ENCODE assay signal across 8 cellular contexts in genomic region chr1:34929497-34929852, GRCh38. TPM values are rescaled to one million over a fixed set of nuclear protein-coding genes. Genes with fewer than 3 reads are reported as not detected.
DNase-seq lines count a peak whose midpoint lies in the region; ATAC-seq lines count a peak whose summit lies in the region.

A gene with protein sequence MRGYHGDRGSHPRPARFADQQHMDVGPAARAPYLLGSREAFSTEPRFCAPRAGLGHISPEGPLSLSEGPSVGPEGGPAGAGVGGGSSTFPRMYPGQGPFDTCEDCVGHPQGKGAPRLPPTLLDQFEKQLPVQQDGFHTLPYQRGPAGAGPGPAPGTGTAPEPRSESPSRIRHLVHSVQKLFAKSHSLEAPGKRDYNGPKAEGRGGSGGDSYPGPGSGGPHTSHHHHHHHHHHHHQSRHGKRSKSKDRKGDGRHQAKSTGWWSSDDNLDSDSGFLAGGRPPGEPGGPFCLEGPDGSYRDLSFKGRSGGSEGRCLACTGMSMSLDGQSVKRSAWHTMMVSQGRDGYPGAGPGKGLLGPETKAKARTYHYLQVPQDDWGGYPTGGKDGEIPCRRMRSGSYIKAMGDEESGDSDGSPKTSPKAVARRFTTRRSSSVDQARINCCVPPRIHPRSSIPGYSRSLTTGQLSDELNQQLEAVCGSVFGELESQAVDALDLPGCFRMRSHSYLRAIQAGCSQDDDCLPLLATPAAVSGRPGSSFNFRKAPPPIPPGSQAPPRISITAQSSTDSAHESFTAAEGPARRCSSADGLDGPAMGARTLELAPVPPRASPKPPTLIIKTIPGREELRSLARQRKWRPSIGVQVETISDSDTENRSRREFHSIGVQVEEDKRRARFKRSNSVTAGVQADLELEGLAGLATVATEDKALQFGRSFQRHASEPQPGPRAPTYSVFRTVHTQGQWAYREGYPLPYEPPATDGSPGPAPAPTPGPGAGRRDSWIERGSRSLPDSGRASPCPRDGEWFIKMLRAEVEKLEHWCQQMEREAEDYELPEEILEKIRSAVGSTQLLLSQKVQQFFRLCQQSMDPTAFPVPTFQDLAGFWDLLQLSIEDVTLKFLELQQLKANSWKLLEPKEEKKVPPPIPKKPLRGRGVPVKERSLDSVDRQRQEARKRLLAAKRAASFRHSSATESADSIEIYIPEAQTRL (minus strand): TSS chr1:34929650. CDS start chr1:34905383, 24,267 bp downstream.

- H3K27ac ChIP-seq in CD4-positive, CD25-positive, alpha-beta regulatory T cell (ENCODE audit: insufficient read depth, low read length, poor library complexity, severe bottlenecking), result no peak within 1 kb of the TSS

- H3K27me3 ChIP-seq in CD4-positive, CD25-positive, alpha-beta regulatory T cell (ENCODE audit: control insufficient read depth, insufficient read depth, low read length), result peaks cover 20% of the 10 kb centered on the region

- H3K4me3 ChIP-seq in CD4-positive, CD25-positive, alpha-beta regulatory T cell (ENCODE audit: low read depth, low read length), result peak within 1 kb of the TSS; percentile 62

- peaks cover 3% of the 10 kb centered on the region for H3K36me3 Mint-ChIP-seq in CD4-positive, CD25-positive, alpha-beta regulatory T cell
- no peaks in the 10 kb centered on the region for H3K36me3 Mint-ChIP-seq in activated naive CD8-positive, alpha-beta T cell
- peaks cover 2% of the 10 kb centered on the region for H3K36me3 Mint-ChIP-seq in memory B cell

- peak within 1 kb of the TSS; percentile 61 to 91 (median 80) for H3K4me3 Mint-ChIP-seq in CD4-positive, CD25-positive, alpha-beta regulatory T cell
- peak within 1 kb of the TSS; percentile 92 for H3K4me3 Mint-ChIP-seq in activated naive CD8-positive, alpha-beta T cell
- H3K4me3 Mint-ChIP-seq in memory B cell, result peak within 1 kb of the TSS; percentile 91

- no peaks in the 10 kb centered on the region for H3K9me3 ChIP-seq in CD4-positive, CD25-positive, alpha-beta regulatory T cell (ENCODE audit: control insufficient read depth in 2 of 2, low read length in 2 of 2)

- peaks cover 71% of the 10 kb centered on the region for H3K27me3 Mint-ChIP-seq in CD4-positive, CD25-positive, alpha-beta regulatory T cell
- peaks cover 29% of the 10 kb centered on the region for H3K27me3 Mint-ChIP-seq in activated naive CD8-positive, alpha-beta T cell
- peaks cover 10% of the 10 kb centered on the region for H3K27me3 Mint-ChIP-seq in memory B cell

- no peak for ATAC-seq in CD4-positive, CD25-positive, alpha-beta regulatory T cell (ENCODE audit: low read depth in 2 of 2)
- peak; percentile 31 for ATAC-seq in memory B cell (ENCODE audit: low read depth)
- no peak for ATAC-seq in HG03442 (IDR thresholded peaks at IDR 0.05; ENCODE audit: unreplicated experiment)

- peaks cover 15% of the 10 kb centered on the region for H3K4me1 ChIP-seq in CD4-positive, CD25-positive, alpha-beta regulatory T cell (ENCODE audit: control insufficient read depth, insufficient read depth, low read length, poor library complexity, severe bottlenecking)

- DNase-seq in CD4-positive, CD25-positive, alpha-beta regulatory T cell, result no peak
- peak; percentile 9 for DNase-seq in M059J (ENCODE audit: low read depth)
- DNase-seq in memory B cell (ENCODE audit: low spot score in 2 of 2), result no peak
- no peak for DNase-seq in LoVo (ENCODE audit: low spot score)
- no peak for DNase-seq in SKM-1 (lab: John Stamatoyannopoulos, UW; ENCODE audit: unreplicated experiment)
- no peak for DNase-seq in amniotic stem cell (lab: John Stamatoyannopoulos, UW)

- H3K36me3 ChIP-seq in CD4-positive, CD25-positive, alpha-beta regulatory T cell (ENCODE audit: control insufficient read depth, insufficient read depth, low read length), result no peaks in the 10 kb centered on the region

- H3K9me3 Mint-ChIP-seq in CD4-positive, CD25-positive, alpha-beta regulatory T cell, result peaks cover 0 to 4% (median 0%) of the 10 kb centered on the region in 7 donors
- no peaks in the 10 kb centered on the region for H3K9me3 Mint-ChIP-seq in activated naive CD8-positive, alpha-beta T cell (ENCODE audit: low read depth)
- H3K9me3 Mint-ChIP-seq in memory B cell, result no peaks in the 10 kb centered on the region

- peaks cover 4 to 14% (median 9%) of the 10 kb centered on the region in 4 donors for H3K4me1 Mint-ChIP-seq in CD4-positive, CD25-positive, alpha-beta regulatory T cell
- H3K4me1 Mint-ChIP-seq in activated naive CD8-positive, alpha-beta T cell (ENCODE audit: low read depth), result peaks cover 10% of the 10 kb centered on the region
- H3K4me1 Mint-ChIP-seq in memory B cell, result peaks cover 12% of the 10 kb centered on the region

- H3K27ac Mint-ChIP-seq in CD4-positive, CD25-positive, alpha-beta regulatory T cell, result peak within 1 kb of the TSS in 2 of 3 donors; percentile 3 to 51
- peak within 1 kb of the TSS; percentile 86 for H3K27ac Mint-ChIP-seq in activated naive CD8-positive, alpha-beta T cell
- peak within 1 kb of the TSS; percentile 59 for H3K27ac Mint-ChIP-seq in memory B cell

RNA-seq across cellular contexts. Expression of the gene that starts here (rescaled TPM):
- total RNA-seq in CD4-positive, CD25-positive, alpha-beta regulatory T cell, result 1.2 TPM
- under 1 TPM; 0.11 to 0.26 (median 0.18) TPM for polyA plus RNA-seq in CD4-positive, CD25-positive, alpha-beta regulatory T cell
- total RNA-seq in M059J (2014; rRNA removed; shearing (Covaris generic)), result 0.05 TPM in 1 of 2 replicates, not detected in the other

Comparison
In these comparisons a context has a peak if more than half of its experiments do, and no peak if none do; other contexts are left out.
1. Peak in DNase-seq in M059J; RNA of the gene not detected or under 1 TPM.
2. H3K27ac Mint-ChIP-seq: peak in every context shown above with its lines; median percentile 86 in activated naive CD8-positive, alpha-beta T cell; 59 in memory B cell; 27 in CD4-positive, CD25-positive, alpha-beta regulatory T cell.